In the genomic region with DNA sequence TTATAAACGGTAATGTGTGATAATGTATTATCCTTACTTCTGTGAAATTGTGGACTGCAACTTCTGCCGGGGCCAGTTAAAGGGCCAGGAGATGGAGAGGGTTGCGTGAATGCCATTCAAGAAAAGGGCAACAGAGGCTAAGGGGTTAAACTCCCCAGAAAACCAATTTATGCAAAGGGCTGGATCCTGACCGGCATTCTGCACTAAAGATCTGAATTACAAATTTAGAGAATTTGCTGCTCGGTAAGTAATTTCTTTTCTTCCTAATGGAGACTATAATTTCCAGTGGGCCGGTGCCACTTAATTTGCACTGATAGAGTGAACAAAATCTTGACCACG, we compare ENCODE assay signal across 10 cellular contexts.
DNase-seq lines count a peak whose midpoint lies in the region; ATAC-seq and TF ChIP-seq lines count a peak whose summit lies in the region.
"Had no signal": no experiment of that assay in that cellular context is flagged by ENCODE, and none has a peak within 500 bp of the region (broad histone marks: within the 10 kb centered on the region; RNA-seq: fewer than 3 reads in every experiment).

No MANE protein-coding gene starts in this region.

- peak overlapping the region; percentile 58 for H3K27ac Mint-ChIP-seq in activated CD4-positive, alpha-beta T cell treated with anti-CD3 and anti-CD28 coated beads, Interleukin-2, amount 10 ng/mL, durations not matched to agents 7 days and 5 days
- H3K27ac Mint-ChIP-seq: activated naive CD8-positive, alpha-beta T cell treated with anti-CD3 and anti-CD28 coated beads, Interleukin-2, amount 50 U/mL, for 24 hours had no signal

- H4K8ac ChIP-seq in mesendoderm (ENCODE audit: low read depth, low read length) = no peak overlapping the region

- no peak for DNase-seq in activated CD4-positive, alpha-beta T cell treated with anti-CD3 and anti-CD28 coated beads, Interleukin-2, amount 10 ng/mL, durations not matched to agents 7 days and 5 days
- no peak for DNase-seq in activated CD4-positive, alpha-beta T cell treated with anti-CD3 and anti-CD28 coated beads for 48 hours
- DNase-seq in astrocyte of the spinal cord (ENCODE audit: low read depth, low spot score) = peak; percentile 16
- no peak for DNase-seq in mesendoderm
- no peak for DNase-seq in NCI-H345 treated with DMSO at 0.1 percent for 48 hours (lab: John Stamatoyannopoulos, UW; ENCODE audit: unreplicated experiment)

- H3K4me1 ChIP-seq in mesendoderm (ENCODE audit: control insufficient read depth, low read depth, low read length) = peaks cover 25% of the 10 kb centered on the region

- H3K9me3 Mint-ChIP-seq in activated CD4-positive, alpha-beta T cell treated with anti-CD3 and anti-CD28 coated beads, Interleukin-2, amount 10 ng/mL, durations not matched to agents 7 days and 5 days = peaks cover 3% of the 10 kb centered on the region
- H3K9me3 Mint-ChIP-seq: activated naive CD8-positive, alpha-beta T cell treated with anti-CD3 and anti-CD28 coated beads, Interleukin-2, amount 50 U/mL, for 24 hours had no signal

- CTCF ChIA-PET in activated CD4-positive, alpha-beta T cell treated with anti-CD3 and anti-CD28 coated beads, Interleukin-2, amount 10 ng/mL, durations not matched to agents 7 days and 5 days (lab: Charles Lee) = interaction anchor here (0.6 to 1.5 kb wide), 15 partner anchors 9 to 1365 kb away, joined by 3 to 12 read pairs (median 4); no protein-coding TSS in a partner anchor

- H3K18ac ChIP-seq in mesendoderm (ENCODE audit: low read length) = peak overlapping the region; percentile 45

- H3K23ac ChIP-seq in mesendoderm (ENCODE audit: low read length) = no peak overlapping the region

- H3K36me3 ChIP-seq in mesendoderm (ENCODE audit: control insufficient read depth, insufficient read depth, low read length) = no peaks in the 10 kb centered on the region
- H3K36me3 ChIP-seq: stomach had no signal

- no peak overlapping the region for H3K4ac ChIP-seq in mesendoderm (ENCODE audit: low read depth, low read length)

- H2BK120ac ChIP-seq in mesendoderm (ENCODE audit: low read depth, low read length) = no peak overlapping the region

- H3K4me3 ChIP-seq in astrocyte of the spinal cord (ENCODE audit: low read depth, low read length) (peak overlapping the region; percentile 4), mesendoderm (ENCODE audit: low read length) (no peak overlapping the region)
- H3K4me3 ChIP-seq: stomach had no signal

- ATAC-seq in HG03442 (IDR thresholded peaks at IDR 0.05; ENCODE audit: unreplicated experiment) (no peak), HG03159 (IDR thresholded peaks at IDR 0.05; ENCODE audit: unreplicated experiment) (no peak)

- H3K56ac ChIP-seq in mesendoderm (ENCODE audit: low read length) = peak overlapping the region; percentile 68

- H3K27ac ChIP-seq in mesendoderm (ENCODE audit: low read depth, low read length) (peak overlapping the region; percentile 42), temporal lobe (ENCODE audit: low read depth, low read length) (peak overlapping the region; percentile 60)

- no peak for TF ChIP-seq CTCF in astrocyte of the spinal cord (IDR thresholded peaks at IDR 0.05; ENCODE audit: low read depth, low read length)

- no peak overlapping the region for H2BK15ac ChIP-seq in mesendoderm (replicated peaks; ENCODE audit: low read depth)

- no peak overlapping the region for H4K5ac ChIP-seq in mesendoderm (ENCODE audit: low read length)

- POLR2A ChIA-PET in activated CD4-positive, alpha-beta T cell treated with anti-CD3 and anti-CD28 coated beads, Interleukin-2, amount 10 ng/mL, durations not matched to agents 7 days and 5 days (lab: Charles Lee) = no interaction called here

- WGBS in mesendoderm (ENCODE audit: extremely low coverage, insufficient coverage, low lambda C conversion rate) = no CpG with 5 or more reads among the region's 7 CpGs

- peaks cover 1% of the 10 kb centered on the region for H3K27me3 Mint-ChIP-seq in activated CD4-positive, alpha-beta T cell treated with anti-CD3 and anti-CD28 coated beads, Interleukin-2, amount 10 ng/mL, durations not matched to agents 7 days and 5 days
- H3K27me3 Mint-ChIP-seq: activated naive CD8-positive, alpha-beta T cell treated with anti-CD3 and anti-CD28 coated beads, Interleukin-2, amount 50 U/mL, for 24 hours had no signal

- no peaks in the 10 kb centered on the region for H3K79me1 ChIP-seq in mesendoderm (ENCODE audit: low read length)

- peaks cover 51% of the 10 kb centered on the region for H3K4me1 Mint-ChIP-seq in activated CD4-positive, alpha-beta T cell treated with anti-CD3 and anti-CD28 coated beads, Interleukin-2, amount 10 ng/mL, durations not matched to agents 7 days and 5 days

- H2BK5ac ChIP-seq in mesendoderm (ENCODE audit: low read length) = peak overlapping the region; percentile 58

- H3K27me3 ChIP-seq in mesendoderm (ENCODE audit: insufficient read depth, low read length, poor library complexity) = no peaks in the 10 kb centered on the region
- H3K27me3 ChIP-seq: stomach had no signal

- peak overlapping the region; percentile 44 for H3K9ac ChIP-seq in mesendoderm (ENCODE audit: low read length)

- no peak overlapping the region for H3K4me3 Mint-ChIP-seq in activated CD4-positive, alpha-beta T cell treated with anti-CD3 and anti-CD28 coated beads, Interleukin-2, amount 10 ng/mL, durations not matched to agents 7 days and 5 days
- H3K4me3 Mint-ChIP-seq: activated naive CD8-positive, alpha-beta T cell treated with anti-CD3 and anti-CD28 coated beads, Interleukin-2, amount 50 U/mL, for 24 hours had no signal

- in situ Hi-C loops in astrocyte of the spinal cord (cut with HindIII; ENCODE audit: low sequenced_read_pairs) = no loop called here

- no peaks in the 10 kb centered on the region for H3K36me3 Mint-ChIP-seq in activated CD4-positive, alpha-beta T cell treated with anti-CD3 and anti-CD28 coated beads, Interleukin-2, amount 10 ng/mL, durations not matched to agents 7 days and 5 days (ENCODE audit: low read depth)

- no peak overlapping the region for H3K4me2 ChIP-seq in mesendoderm (ENCODE audit: low read length)

- no peaks in the 10 kb centered on the region for H3K79me2 ChIP-seq in mesendoderm (ENCODE audit: control insufficient read depth, insufficient read depth, low read length)

- no peak overlapping the region for H2AK5ac ChIP-seq in mesendoderm (ENCODE audit: low read length)
